ENCODE assay signal across 2 cellular contexts in the genomic region with DNA sequence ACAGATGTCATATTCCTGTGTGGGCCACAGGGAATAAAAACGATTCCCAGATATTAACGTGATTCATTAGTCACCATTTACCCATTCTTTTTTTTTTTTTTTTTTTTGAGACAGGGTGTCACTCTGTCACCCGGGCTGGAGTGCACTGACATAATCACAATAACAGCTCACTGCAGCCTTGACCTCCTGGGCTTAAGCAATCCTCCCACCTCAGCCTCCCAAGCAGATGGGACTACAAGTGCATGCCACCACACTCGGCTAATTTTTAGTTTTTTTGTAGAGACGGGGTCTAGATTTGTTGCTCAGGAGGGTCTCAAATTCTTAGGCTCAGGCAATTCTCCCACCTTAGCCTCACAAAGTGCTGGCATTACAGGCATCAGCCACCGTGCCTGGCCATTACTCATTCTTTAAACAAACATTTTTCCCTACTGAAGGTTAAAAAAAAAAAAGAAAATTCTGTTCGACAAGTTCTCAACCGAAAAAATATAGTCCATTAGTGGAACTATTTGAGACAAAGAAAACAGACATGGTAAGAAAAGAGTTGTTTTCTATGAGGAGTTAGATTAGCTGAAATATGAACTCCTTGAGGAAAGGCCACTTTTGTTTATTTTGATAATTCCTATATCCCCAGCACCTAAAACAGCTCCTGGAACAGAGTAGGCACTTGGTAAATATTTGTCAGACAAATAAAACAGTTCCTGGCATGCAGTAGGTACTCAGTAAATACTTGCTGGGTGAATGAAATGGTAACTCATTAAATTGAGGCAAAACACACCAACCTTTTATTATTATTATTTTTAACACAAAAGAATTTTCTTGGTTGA.
A peak's percentile ranks its signal among the peaks of the same experiment; 100 is the strongest.
TF ChIP-seq lines count a peak whose summit lies in the region.

No MANE protein-coding gene starts in this region.

TF ChIP-seq in HEK293, 187 proteins besides CTCF, POLR2A, EP300 and RAD21:
- TF ChIP-seq, protein P1, sequence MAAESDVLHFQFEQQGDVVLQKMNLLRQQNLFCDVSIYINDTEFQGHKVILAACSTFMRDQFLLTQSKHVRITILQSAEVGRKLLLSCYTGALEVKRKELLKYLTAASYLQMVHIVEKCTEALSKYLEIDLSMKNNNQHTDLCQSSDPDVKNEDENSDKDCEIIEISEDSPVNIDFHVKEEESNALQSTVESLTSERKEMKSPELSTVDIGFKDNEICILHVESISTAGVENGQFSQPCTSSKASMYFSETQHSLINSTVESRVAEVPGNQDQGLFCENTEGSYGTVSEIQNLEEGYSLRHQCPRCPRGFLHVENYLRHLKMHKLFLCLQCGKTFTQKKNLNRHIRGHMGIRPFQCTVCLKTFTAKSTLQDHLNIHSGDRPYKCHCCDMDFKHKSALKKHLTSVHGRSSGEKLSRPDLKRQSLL (tag by site-specific recombination; IDR thresholded peaks at IDR 0.05): no peak
- TF ChIP-seq, protein P2, sequence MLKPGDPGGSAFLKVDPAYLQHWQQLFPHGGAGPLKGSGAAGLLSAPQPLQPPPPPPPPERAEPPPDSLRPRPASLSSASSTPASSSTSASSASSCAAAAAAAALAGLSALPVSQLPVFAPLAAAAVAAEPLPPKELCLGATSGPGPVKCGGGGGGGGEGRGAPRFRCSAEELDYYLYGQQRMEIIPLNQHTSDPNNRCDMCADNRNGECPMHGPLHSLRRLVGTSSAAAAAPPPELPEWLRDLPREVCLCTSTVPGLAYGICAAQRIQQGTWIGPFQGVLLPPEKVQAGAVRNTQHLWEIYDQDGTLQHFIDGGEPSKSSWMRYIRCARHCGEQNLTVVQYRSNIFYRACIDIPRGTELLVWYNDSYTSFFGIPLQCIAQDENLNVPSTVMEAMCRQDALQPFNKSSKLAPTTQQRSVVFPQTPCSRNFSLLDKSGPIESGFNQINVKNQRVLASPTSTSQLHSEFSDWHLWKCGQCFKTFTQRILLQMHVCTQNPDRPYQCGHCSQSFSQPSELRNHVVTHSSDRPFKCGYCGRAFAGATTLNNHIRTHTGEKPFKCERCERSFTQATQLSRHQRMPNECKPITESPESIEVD (tag by site-specific recombination; IDR thresholded peaks at IDR 0.05): peak; percentile 57

TF ChIP-seq in HepG2, 621 proteins besides CTCF, POLR2A, EP300 and RAD21 (continues in another document):
- TF ChIP-seq, protein P3, sequence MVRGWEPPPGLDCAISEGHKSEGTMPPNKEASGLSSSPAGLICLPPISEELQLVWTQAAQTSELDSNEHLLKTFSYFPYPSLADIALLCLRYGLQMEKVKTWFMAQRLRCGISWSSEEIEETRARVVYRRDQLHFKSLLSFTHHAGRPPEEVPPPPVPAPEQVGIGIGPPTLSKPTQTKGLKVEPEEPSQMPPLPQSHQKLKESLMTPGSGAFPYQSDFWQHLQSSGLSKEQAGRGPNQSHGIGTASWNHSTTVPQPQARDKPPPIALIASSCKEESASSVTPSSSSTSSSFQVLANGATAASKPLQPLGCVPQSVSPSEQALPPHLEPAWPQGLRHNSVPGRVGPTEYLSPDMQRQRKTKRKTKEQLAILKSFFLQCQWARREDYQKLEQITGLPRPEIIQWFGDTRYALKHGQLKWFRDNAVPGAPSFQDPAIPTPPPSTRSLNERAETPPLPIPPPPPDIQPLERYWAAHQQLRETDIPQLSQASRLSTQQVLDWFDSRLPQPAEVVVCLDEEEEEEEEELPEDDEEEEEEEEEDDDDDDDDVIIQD (CRISPR knock-in tag; IDR thresholded peaks at IDR 0.05; ENCODE audit: low read depth): 0 out of 2 replicates have a peak, but pooled peaks have one; percentile 1
- TF ChIP-seq, protein P4, sequence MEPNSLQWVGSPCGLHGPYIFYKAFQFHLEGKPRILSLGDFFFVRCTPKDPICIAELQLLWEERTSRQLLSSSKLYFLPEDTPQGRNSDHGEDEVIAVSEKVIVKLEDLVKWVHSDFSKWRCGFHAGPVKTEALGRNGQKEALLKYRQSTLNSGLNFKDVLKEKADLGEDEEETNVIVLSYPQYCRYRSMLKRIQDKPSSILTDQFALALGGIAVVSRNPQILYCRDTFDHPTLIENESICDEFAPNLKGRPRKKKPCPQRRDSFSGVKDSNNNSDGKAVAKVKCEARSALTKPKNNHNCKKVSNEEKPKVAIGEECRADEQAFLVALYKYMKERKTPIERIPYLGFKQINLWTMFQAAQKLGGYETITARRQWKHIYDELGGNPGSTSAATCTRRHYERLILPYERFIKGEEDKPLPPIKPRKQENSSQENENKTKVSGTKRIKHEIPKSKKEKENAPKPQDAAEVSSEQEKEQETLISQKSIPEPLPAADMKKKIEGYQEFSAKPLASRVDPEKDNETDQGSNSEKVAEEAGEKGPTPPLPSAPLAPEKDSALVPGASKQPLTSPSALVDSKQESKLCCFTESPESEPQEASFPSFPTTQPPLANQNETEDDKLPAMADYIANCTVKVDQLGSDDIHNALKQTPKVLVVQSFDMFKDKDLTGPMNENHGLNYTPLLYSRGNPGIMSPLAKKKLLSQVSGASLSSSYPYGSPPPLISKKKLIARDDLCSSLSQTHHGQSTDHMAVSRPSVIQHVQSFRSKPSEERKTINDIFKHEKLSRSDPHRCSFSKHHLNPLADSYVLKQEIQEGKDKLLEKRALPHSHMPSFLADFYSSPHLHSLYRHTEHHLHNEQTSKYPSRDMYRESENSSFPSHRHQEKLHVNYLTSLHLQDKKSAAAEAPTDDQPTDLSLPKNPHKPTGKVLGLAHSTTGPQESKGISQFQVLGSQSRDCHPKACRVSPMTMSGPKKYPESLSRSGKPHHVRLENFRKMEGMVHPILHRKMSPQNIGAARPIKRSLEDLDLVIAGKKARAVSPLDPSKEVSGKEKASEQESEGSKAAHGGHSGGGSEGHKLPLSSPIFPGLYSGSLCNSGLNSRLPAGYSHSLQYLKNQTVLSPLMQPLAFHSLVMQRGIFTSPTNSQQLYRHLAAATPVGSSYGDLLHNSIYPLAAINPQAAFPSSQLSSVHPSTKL (CRISPR knock-in tag; IDR thresholded peaks at IDR 0.05): 0 out of 2 replicates have a peak, but pooled peaks have one; percentile 23
- TF ChIP-seq ZNF678 (CRISPR knock-in tag; IDR thresholded peaks at IDR 0.05) (no peak), ZKSCAN1 (IDR thresholded peaks at IDR 0.05; ENCODE audit: low read length) (peak; percentile 94), SETDB1 (CRISPR knock-in tag; IDR thresholded peaks at IDR 0.05; ENCODE audit: borderline replicate concordance) (no peak), U2AF2 (IDR thresholded peaks at IDR 0.05; ENCODE audit: low read depth, low read length) (no peak), KDM3A (CRISPR knock-in tag; IDR thresholded peaks at IDR 0.05; ENCODE audit: low read depth) (no peak), GATAD2A (CRISPR knock-in tag; IDR thresholded peaks at IDR 0.05) (0 out of 2 replicates have a peak, but pooled peaks have one; percentile 31), FOSL2 (CRISPR knock-in tag; IDR thresholded peaks at IDR 0.05) (peak; percentile 48; the same call in 1 of the 2 replicates), SMAD3 (CRISPR knock-in tag; IDR thresholded peaks at IDR 0.05) (no peak), MTA1 (CRISPR knock-in tag; IDR thresholded peaks at IDR 0.05; ENCODE audit: borderline replicate concordance) (no peak), ZNF460 (CRISPR knock-in tag; IDR thresholded peaks at IDR 0.05; ENCODE audit: borderline replicate concordance) (peak; percentile 63), FOXP1 (IDR thresholded peaks at IDR 0.05) (no peak), FOXP1 (CRISPR knock-in tag; IDR thresholded peaks at IDR 0.05) (0 out of 2 replicates have a peak, but pooled peaks have one; percentile 29), ZNF3 (CRISPR knock-in tag; IDR thresholded peaks at IDR 0.05) (no peak), U2AF1 (optimal IDR thresholded peaks at IDR 0.05; ENCODE audit: low read depth, low read length) (no peak), FOXA3 (CRISPR knock-in tag; IDR thresholded peaks at IDR 0.05) (peak; percentile 44; the same call in 1 of the 2 replicates), NR1H2 (CRISPR knock-in tag; IDR thresholded peaks at IDR 0.05; ENCODE audit: borderline replicate concordance, low read depth) (no peak), CREB1 (IDR thresholded peaks at IDR 0.05) (no peak), CREB1 (CRISPR knock-in tag; IDR thresholded peaks at IDR 0.05) (no peak), NFYB (CRISPR knock-in tag; IDR thresholded peaks at IDR 0.05) (no peak)
- TF ChIP-seq, protein P5, sequence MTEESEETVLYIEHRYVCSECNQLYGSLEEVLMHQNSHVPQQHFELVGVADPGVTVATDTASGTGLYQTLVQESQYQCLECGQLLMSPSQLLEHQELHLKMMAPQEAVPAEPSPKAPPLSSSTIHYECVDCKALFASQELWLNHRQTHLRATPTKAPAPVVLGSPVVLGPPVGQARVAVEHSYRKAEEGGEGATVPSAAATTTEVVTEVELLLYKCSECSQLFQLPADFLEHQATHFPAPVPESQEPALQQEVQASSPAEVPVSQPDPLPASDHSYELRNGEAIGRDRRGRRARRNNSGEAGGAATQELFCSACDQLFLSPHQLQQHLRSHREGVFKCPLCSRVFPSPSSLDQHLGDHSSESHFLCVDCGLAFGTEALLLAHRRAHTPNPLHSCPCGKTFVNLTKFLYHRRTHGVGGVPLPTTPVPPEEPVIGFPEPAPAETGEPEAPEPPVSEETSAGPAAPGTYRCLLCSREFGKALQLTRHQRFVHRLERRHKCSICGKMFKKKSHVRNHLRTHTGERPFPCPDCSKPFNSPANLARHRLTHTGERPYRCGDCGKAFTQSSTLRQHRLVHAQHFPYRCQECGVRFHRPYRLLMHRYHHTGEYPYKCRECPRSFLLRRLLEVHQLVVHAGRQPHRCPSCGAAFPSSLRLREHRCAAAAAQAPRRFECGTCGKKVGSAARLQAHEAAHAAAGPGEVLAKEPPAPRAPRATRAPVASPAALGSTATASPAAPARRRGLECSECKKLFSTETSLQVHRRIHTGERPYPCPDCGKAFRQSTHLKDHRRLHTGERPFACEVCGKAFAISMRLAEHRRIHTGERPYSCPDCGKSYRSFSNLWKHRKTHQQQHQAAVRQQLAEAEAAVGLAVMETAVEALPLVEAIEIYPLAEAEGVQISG (CRISPR knock-in tag; IDR thresholded peaks at IDR 0.05): no peak
- TF ChIP-seq, protein P6, sequence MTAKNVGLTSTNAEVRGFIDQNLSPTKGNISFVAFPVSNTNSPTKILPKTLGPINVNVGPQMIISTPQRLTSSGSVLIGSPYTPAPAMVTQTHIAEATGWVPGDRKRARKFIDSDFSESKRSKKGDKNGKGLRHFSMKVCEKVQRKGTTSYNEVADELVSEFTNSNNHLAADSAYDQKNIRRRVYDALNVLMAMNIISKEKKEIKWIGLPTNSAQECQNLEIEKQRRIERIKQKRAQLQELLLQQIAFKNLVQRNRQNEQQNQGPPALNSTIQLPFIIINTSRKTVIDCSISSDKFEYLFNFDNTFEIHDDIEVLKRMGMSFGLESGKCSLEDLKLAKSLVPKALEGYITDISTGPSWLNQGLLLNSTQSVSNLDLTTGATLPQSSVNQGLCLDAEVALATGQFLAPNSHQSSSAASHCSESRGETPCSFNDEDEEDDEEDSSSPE (CRISPR knock-in tag; IDR thresholded peaks at IDR 0.05): no peak
- TF ChIP-seq, protein P7, sequence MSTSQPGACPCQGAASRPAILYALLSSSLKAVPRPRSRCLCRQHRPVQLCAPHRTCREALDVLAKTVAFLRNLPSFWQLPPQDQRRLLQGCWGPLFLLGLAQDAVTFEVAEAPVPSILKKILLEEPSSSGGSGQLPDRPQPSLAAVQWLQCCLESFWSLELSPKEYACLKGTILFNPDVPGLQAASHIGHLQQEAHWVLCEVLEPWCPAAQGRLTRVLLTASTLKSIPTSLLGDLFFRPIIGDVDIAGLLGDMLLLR (CRISPR knock-in tag; IDR thresholded peaks at IDR 0.05): no peak
- TF ChIP-seq, protein P8, sequence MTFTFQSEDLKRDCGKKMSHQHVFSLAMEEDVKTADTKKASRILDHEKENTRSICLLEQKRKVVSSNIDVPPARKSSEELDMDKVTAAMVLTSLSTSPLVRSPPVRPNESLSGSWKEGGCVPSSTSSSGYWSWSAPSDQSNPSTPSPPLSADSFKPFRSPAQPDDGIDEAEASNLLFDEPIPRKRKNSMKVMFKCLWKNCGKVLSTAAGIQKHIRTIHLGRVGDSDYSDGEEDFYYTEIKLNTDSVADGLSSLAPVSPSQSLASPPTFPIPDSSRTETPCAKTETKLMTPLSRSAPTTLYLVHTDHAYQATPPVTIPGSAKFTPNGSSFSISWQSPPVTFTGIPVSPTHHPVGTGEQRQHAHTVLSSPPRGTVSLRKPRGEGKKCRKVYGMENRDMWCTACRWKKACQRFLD (CRISPR knock-in tag; IDR thresholded peaks at IDR 0.05; ENCODE audit: borderline replicate concordance): no peak
- TF ChIP-seq, protein P9, sequence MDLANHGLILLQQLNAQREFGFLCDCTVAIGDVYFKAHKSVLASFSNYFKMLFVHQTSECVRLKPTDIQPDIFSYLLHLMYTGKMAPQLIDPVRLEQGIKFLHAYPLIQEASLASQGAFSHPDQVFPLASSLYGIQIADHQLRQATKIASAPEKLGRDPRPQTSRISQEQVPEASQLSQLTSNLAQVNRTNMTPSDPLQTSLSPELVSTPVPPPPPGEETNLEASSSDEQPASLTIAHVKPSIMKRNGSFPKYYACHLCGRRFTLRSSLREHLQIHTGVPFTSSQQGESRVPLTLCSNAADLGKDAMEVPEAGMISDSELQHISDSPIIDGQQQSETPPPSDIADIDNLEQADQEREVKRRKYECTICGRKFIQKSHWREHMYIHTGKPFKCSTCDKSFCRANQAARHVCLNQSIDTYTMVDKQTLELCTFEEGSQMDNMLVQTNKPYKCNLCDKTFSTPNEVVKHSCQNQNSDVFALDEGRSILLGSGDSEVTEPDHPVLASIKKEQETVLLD (CRISPR knock-in tag; IDR thresholded peaks at IDR 0.05; ENCODE audit: low read depth): no peak
- TF ChIP-seq, protein P10, sequence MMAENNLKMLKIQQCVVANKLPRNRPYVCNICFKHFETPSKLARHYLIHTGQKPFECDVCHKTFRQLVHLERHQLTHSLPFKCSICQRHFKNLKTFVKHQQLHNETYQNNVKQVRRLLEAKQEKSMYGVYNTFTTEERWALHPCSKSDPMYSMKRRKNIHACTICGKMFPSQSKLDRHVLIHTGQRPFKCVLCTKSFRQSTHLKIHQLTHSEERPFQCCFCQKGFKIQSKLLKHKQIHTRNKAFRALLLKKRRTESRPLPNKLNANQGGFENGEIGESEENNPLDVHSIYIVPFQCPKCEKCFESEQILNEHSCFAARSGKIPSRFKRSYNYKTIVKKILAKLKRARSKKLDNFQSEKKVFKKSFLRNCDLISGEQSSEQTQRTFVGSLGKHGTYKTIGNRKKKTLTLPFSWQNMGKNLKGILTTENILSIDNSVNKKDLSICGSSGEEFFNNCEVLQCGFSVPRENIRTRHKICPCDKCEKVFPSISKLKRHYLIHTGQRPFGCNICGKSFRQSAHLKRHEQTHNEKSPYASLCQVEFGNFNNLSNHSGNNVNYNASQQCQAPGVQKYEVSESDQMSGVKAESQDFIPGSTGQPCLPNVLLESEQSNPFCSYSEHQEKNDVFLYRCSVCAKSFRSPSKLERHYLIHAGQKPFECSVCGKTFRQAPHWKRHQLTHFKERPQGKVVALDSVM (CRISPR knock-in tag; IDR thresholded peaks at IDR 0.05): peak; percentile 43; the same call in 1 of the 2 replicates
